Comparison of ENCODE assay signal across 1 cellular context in genomic region chr20:38857703-38858102, GRCh38.
TF ChIP-seq lines count a peak whose summit lies in the region.

No MANE protein-coding gene starts in this region.

TF ChIP-seq in K562, 482 proteins besides CTCF, POLR2A, EP300 and RAD21:
- TF ChIP-seq KLF16 (IDR thresholded peaks at IDR 0.05) (peak; percentile 9; the same call in 1 of the 2 replicates), TCF3 (CRISPR knock-in tag; IDR thresholded peaks at IDR 0.05) (peak; percentile 57; the same call in 1 of the 2 replicates), RBM25 (IDR thresholded peaks at IDR 0.05; ENCODE audit: low read depth, low read length, severe bottlenecking) (no peak), RBM34 (IDR thresholded peaks at IDR 0.05; ENCODE audit: borderline replicate concordance, insufficient read depth, low read length) (no peak), USF2 (CRISPR knock-in tag; IDR thresholded peaks at IDR 0.05) (no peak), CBFA2T3 (IDR thresholded peaks at IDR 0.05) (peak; percentile 60), MTA3 (IDR thresholded peaks at IDR 0.05; ENCODE audit: borderline replicate concordance) (0 out of 2 replicates have a peak, but pooled peaks have one; percentile 39), STAT5A (IDR thresholded peaks at IDR 0.05; ENCODE audit: borderline replicate concordance, low read length) (no peak), RNF2 (IDR thresholded peaks at IDR 0.05) (no peak), NCOR1 (IDR thresholded peaks at IDR 0.05) (0 out of 2 replicates have a peak, but pooled peaks have one; percentile 22), MLX (CRISPR knock-in tag; conservative IDR thresholded peaks at IDR 0.05) (no peak), SMAD4 (CRISPR knock-in tag; conservative IDR thresholded peaks at IDR 0.05) (0 out of 2 replicates have a peak, but pooled peaks have one; percentile 43), KDM5B (IDR thresholded peaks at IDR 0.05; ENCODE audit: insufficient replicate concordance, low read depth, low read length) (no peak), TAL1 (IDR thresholded peaks at IDR 0.05) (peak; percentile 35; the same call in 1 of the 2 replicates), KAT2B (IDR thresholded peaks at IDR 0.05; ENCODE audit: low read depth, low read length) (no peak), HSF4 (CRISPR knock-in tag; IDR thresholded peaks at IDR 0.05; ENCODE audit: borderline replicate concordance) (0 out of 2 replicates have a peak, but pooled peaks have one; percentile 56), ZNF384 (IDR thresholded peaks at IDR 0.05; ENCODE audit: low read depth, low read length) (peak; percentile 18; the same call in 1 of the 2 replicates), DPF2 (IDR thresholded peaks at IDR 0.05) (0 out of 2 replicates have a peak, but pooled peaks have one; percentile 25), ZNF518B (CRISPR knock-in tag; IDR thresholded peaks at IDR 0.05) (no peak), DMBX1 (CRISPR knock-in tag; IDR thresholded peaks at IDR 0.05; ENCODE audit: borderline replicate concordance) (0 out of 2 replicates have a peak, but pooled peaks have one; percentile 22), ZNF584 (CRISPR knock-in tag; IDR thresholded peaks at IDR 0.05; ENCODE audit: low read depth) (0 out of 2 replicates have a peak, but pooled peaks have one; percentile 26), ZNF175 (CRISPR knock-in tag; IDR thresholded peaks at IDR 0.05; ENCODE audit: low read depth) (peak; percentile 20; the same call in 1 of the 2 replicates), ARID1B (IDR thresholded peaks at IDR 0.05) (peak; percentile 64), ZNF24 (IDR thresholded peaks at IDR 0.05) (no peak), SMARCA4 (IDR thresholded peaks at IDR 0.05) (peak; percentile 34; the same call in 1 of the 2 replicates)
